17 cellular contexts compared by ENCODE assay signal in genomic region chr7:94972296-94972695, GRCh38.
DNase-seq lines count a peak whose midpoint lies in the region; ATAC-seq and TF ChIP-seq lines count a peak whose summit lies in the region.
"Had no signal": no experiment of that assay in that cellular context is flagged by ENCODE, and none has a peak within 500 bp of the region (broad histone marks: within the 10 kb centered on the region; RNA-seq: fewer than 3 reads in every experiment).

No MANE protein-coding gene starts in this region.

- no peaks in the 10 kb centered on the region for H3K27me3 Mint-ChIP-seq in mesothelial cell of epicardium (ENCODE audit: low read depth)
- no peaks in the 10 kb centered on the region for H3K27me3 Mint-ChIP-seq in stimulated activated memory B cell treated with anti-CD40 and anti-IgM and Interleukin-4, amounts not matched to agents 10 μg/mL and 1 μg/mL and 100 μg/mL, for 72 hours

- H3K27ac Mint-ChIP-seq in mesothelial cell of epicardium: peak overlapping the region; percentile 18
- no peak overlapping the region for H3K27ac Mint-ChIP-seq in stimulated activated memory B cell treated with anti-CD40 and anti-IgM and Interleukin-4, amounts not matched to agents 10 μg/mL and 1 μg/mL and 100 μg/mL, for 72 hours
- H3K27ac Mint-ChIP-seq: memory B cell had no signal

- H3K36me3 Mint-ChIP-seq in mesothelial cell of epicardium: peaks cover 10% of the 10 kb centered on the region
- H3K36me3 Mint-ChIP-seq in stimulated activated memory B cell treated with anti-CD40 and anti-IgM and Interleukin-4, amounts not matched to agents 10 μg/mL and 1 μg/mL and 100 μg/mL, for 72 hours: no peaks in the 10 kb centered on the region
- H3K36me3 Mint-ChIP-seq: memory B cell had no signal

- DNase-seq in AG20443 (ENCODE audit: low spot score) (peak; percentile 23), NCI-H1417 (lab: John Stamatoyannopoulos, UW) (peak in 2 of 3 experiments; percentile 50 to 80), brain pericyte (ENCODE audit: low read depth, low spot score) (peak; percentile 16), mesothelial cell of epicardium (ENCODE audit: low spot score in 2 of 2, unreplicated experiment in 2 of 2) (no peak), RKO (ENCODE audit: low spot score) (no peak), T-helper 1 cell (no peak)
- DNase-seq: activated gamma-delta T cell treated with Interleukin-2 at 50 U/mL for 16 hours, caudate nucleus, DMS79 treated with DMSO at 0.1 percent for 48 hours, IMR-90, NCI-H1105 treated with DMSO at 0.1 percent for 48 hours, NCI-H510A, nucleus accumbens, transverse colon had no signal

- peaks cover 33% of the 10 kb centered on the region for H3K4me1 Mint-ChIP-seq in mesothelial cell of epicardium
- no peaks in the 10 kb centered on the region for H3K4me1 Mint-ChIP-seq in stimulated activated memory B cell treated with anti-CD40 and anti-IgM and Interleukin-4, amounts not matched to agents 10 μg/mL and 1 μg/mL and 100 μg/mL, for 72 hours
- H3K4me1 Mint-ChIP-seq: memory B cell had no signal

- ATAC-seq in esophagus mucosa: no peak
- ATAC-seq in stimulated activated memory B cell treated with anti-CD40 and anti-IgM and Interleukin-4, amounts not matched to agents 10 μg/mL and 1 μg/mL and 100 μg/mL, for 72 hours: no peak

- H3K4me3 Mint-ChIP-seq in mesothelial cell of epicardium: no peak overlapping the region
- no peak overlapping the region for H3K4me3 Mint-ChIP-seq in stimulated activated memory B cell treated with anti-CD40 and anti-IgM and Interleukin-4, amounts not matched to agents 10 μg/mL and 1 μg/mL and 100 μg/mL, for 72 hours
- H3K4me3 Mint-ChIP-seq: memory B cell had no signal

- peaks cover 19% of the 10 kb centered on the region for H3K9me3 Mint-ChIP-seq in mesothelial cell of epicardium
- H3K9me3 Mint-ChIP-seq in stimulated activated memory B cell treated with anti-CD40 and anti-IgM and Interleukin-4, amounts not matched to agents 10 μg/mL and 1 μg/mL and 100 μg/mL, for 72 hours: peaks cover 3% of the 10 kb centered on the region

- TF ChIP-seq CTCF in mesothelial cell of epicardium (IDR thresholded peaks at IDR 0.05; ENCODE audit: unreplicated experiment): no peak

Comparison
In these comparisons a context has a peak if more than half of its experiments do, and no peak if none do; other contexts are left out.
1. DNase-seq: peak in AG20443 (single experiment), NCI-H1417 (2 of 3) and brain pericyte (single experiment); none in mesothelial cell of epicardium (0 of 2), RKO (single experiment) and T-helper 1 cell (0 of 5).